ENCODE assay signal across 23 cellular contexts in genomic region chr14:103894034-103894722, GRCh38. TPM values are rescaled to one million over a fixed set of nuclear protein-coding genes. Genes with fewer than 3 reads are reported as not detected.
"Had no signal": no experiment of that assay in that cellular context is flagged by ENCODE, and none has a peak within 500 bp of the region (broad histone marks: within the 10 kb centered on the region; RNA-seq: fewer than 3 reads in every experiment).

No MANE protein-coding gene starts in this region.

- ATAC-seq: effector memory CD8-positive, alpha-beta T cell; left lung; T-cell had no signal

- DNase-seq: activated CD4-positive, alpha-beta T cell treated with anti-CD3 and anti-CD28 coated beads for 1 hour; activated CD4-positive, alpha-beta T cell treated with anti-CD3 and anti-CD28 coated beads, Interleukin-2, amount 50 U/mL, for 48 hours; activated naive CD4-positive, alpha-beta T cell treated with anti-CD3 and anti-CD28 coated beads, Interleukin-2, amount 10 ng/mL, durations not matched to agents 7 days and 5 days; activated T-cell treated with anti-CD3 and anti-CD28 coated beads, Interleukin-2, amount 50 U/mL, for 1 hour; effector memory CD8-positive, alpha-beta T cell; foreskin melanocyte; head of caudate nucleus; immature natural killer cell; sigmoid colon; stimulated activated CD4-positive, alpha-beta T cell treated with anti-CD3 and anti-CD28 coated beads, Interleukin-1b, Interleukin-23, amount 100 ng/mL, for 48 hours; T-cell; T1000 had no signal

- H3K27ac ChIP-seq: cardiac muscle cell, epithelial cell of prostate, left lung, sigmoid colon, VCaP had no signal

- H3K9me3 ChIP-seq: left lung, sigmoid colon had no signal

- H3K4me3 ChIP-seq: cardiac muscle cell, left lung, sigmoid colon had no signal

- H3K27me3 ChIP-seq: cardiac muscle cell, left lung, sigmoid colon had no signal

- H3K36me3 ChIP-seq: cardiac muscle cell, left lung, sigmoid colon had no signal

RNA-seq across cellular contexts. Expression of gene TDRD9, which starts 34.1 kb away (rescaled TPM):
- total RNA-seq: activated T-helper 2 cell treated with anti-CD3 and anti-CD28 coated beads, Interferon-gamma antibody, Interleukin-2, Interleukin-4, amounts not matched to agents 10 μg/mL and 5 μg/mL and 100 μg/mL, durations not matched to agents 14 hours and 24 hours and 36 hours; astrocyte; cardiac muscle cell had no signal

RNA-seq across cellular contexts. Expression of gene RD3L, which starts 48.2 kb away (rescaled TPM):
- total RNA-seq: activated T-helper 2 cell treated with anti-CD3 and anti-CD28 coated beads, Interferon-gamma antibody, Interleukin-2, Interleukin-4, amounts not matched to agents 10 μg/mL and 5 μg/mL and 100 μg/mL, durations not matched to agents 14 hours and 24 hours and 36 hours; astrocyte; fibroblast of lung; left lung; mucosa of gallbladder; omental fat pad; pulmonary artery endothelial cell; sigmoid colon; T-cell had no signal
- polyA plus RNA-seq: fibroblast of lung, immature natural killer cell, sigmoid colon, thymus had no signal
